In genomic region chr10:93220315-93221170, GRCh38 we compare ENCODE assay signal across 24 cellular contexts.
DNase-seq lines count a peak whose midpoint lies in the region; ATAC-seq, FAIRE-seq and TF ChIP-seq lines count a peak whose summit lies in the region.
"Had no signal": no experiment of that assay in that cellular context is flagged by ENCODE, and none has a peak within 500 bp of the region (broad histone marks: within the 10 kb centered on the region; RNA-seq: fewer than 3 reads in every experiment).

No MANE protein-coding gene starts in this region.

- peak overlapping the region; percentile 35 for H3K27ac Mint-ChIP-seq in endodermal cell
- H3K27ac Mint-ChIP-seq: B cell had no signal

- no peak for TF ChIP-seq RAD21 in SK-N-SH (IDR thresholded peaks at IDR 0.05; ENCODE audit: low read length)
- TF ChIP-seq RAD21 in liver (IDR thresholded peaks at IDR 0.05): peak in 1 of 2 donors; percentile 33

- H3K9me3 Mint-ChIP-seq in endodermal cell: peaks cover 16% of the 10 kb centered on the region

- no peaks in the 10 kb centered on the region for H3F3A ChIP-seq in SK-N-SH (replicated peaks; ENCODE audit: insufficient read depth)

- H2AFZ ChIP-seq in SK-N-SH (ENCODE audit: low read depth): no peak overlapping the region

- whole genome bisulfite sequencing in SK-N-SH (ENCODE audit: low lambda C conversion rate): 70% methylated on average over 33 of the region's 33 CpGs
- WGBS in endodermal cell (ENCODE audit: insufficient coverage in 1 of 2, insufficient read length in 1 of 2), 2 experiments: 93 to 94% methylated on average over 19 to 33 of the region's 33 CpGs
- WGBS in liver: 67% methylated on average over 33 of the region's 33 CpGs
- WGBS in small intestine, 3 donors: 68 to 74% (median 72%) methylated on average over 33 of the region's 33 CpGs

- TF ChIP-seq EP300 in SK-N-SH (IDR thresholded peaks at IDR 0.05; ENCODE audit: borderline replicate concordance in 1 of 2, low read depth in 1 of 2, low read length in 1 of 2): no peak

- H3K27me3 Mint-ChIP-seq in endodermal cell (ENCODE audit: insufficient read depth): no peaks in the 10 kb centered on the region

- H3K4me1 Mint-ChIP-seq in endodermal cell: peaks cover 29% of the 10 kb centered on the region
- H3K4me1 Mint-ChIP-seq: B cell had no signal

- H3K27ac ChIP-seq in SK-N-SH (ENCODE audit: low read depth in 2 of 2, low read length in 1 of 2) (no peak overlapping the region), endodermal cell (ENCODE audit: low read depth, low read length) (no peak overlapping the region), liver (ENCODE audit: low read depth in 1 of 2, low read length in 2 of 2) (peak overlapping the region in 1 of 2 donors; percentile 21), small intestine (ENCODE audit: low read depth in 1 of 2, low read length in 1 of 2) (no peak overlapping the region)
- H3K27ac ChIP-seq: HL-60 had no signal

- POLR2A ChIA-PET in SK-N-SH (lab: Yijun Ruan, JAX): no interaction called here

- H3K9me3 ChIP-seq in SK-N-SH: no peaks in the 10 kb centered on the region
- H3K9me3 ChIP-seq in endodermal cell (ENCODE audit: control insufficient read depth, low read length): peaks cover 10% of the 10 kb centered on the region
- no peaks in the 10 kb centered on the region for H3K9me3 ChIP-seq in liver (ENCODE audit: control insufficient read depth in 4 of 4, low read length in 3 of 4)
- H3K9me3 ChIP-seq in small intestine (ENCODE audit: control insufficient read depth, low read depth): no peaks in the 10 kb centered on the region

- H3K27me3 ChIP-seq in SK-N-SH (ENCODE audit: insufficient read depth) (no peaks in the 10 kb centered on the region), endodermal cell (ENCODE audit: control insufficient read depth, insufficient read depth, low read length, poor library complexity, severe bottlenecking) (no peaks in the 10 kb centered on the region), liver (ENCODE audit: control insufficient read depth in 4 of 4, insufficient read depth in 4 of 4, low read length in 3 of 4) (no peaks in the 10 kb centered on the region), small intestine (ENCODE audit: control insufficient read depth in 2 of 2, insufficient read depth in 2 of 2, low read length in 2 of 2) (no peaks in the 10 kb centered on the region)

- H3K4me3 Mint-ChIP-seq in endodermal cell: no peak overlapping the region
- H3K4me3 Mint-ChIP-seq: B cell had no signal

- H3K36me3 ChIP-seq in SK-N-SH (replicated peaks in 1 of 2; ENCODE audit: control insufficient read depth in 1 of 2, insufficient read depth in 2 of 2, low read length in 1 of 2) (no peaks in the 10 kb centered on the region), endodermal cell (ENCODE audit: control insufficient read depth, insufficient read depth, low read length) (no peaks in the 10 kb centered on the region), liver (ENCODE audit: control insufficient read depth in 4 of 4, insufficient read depth in 3 of 4, low read depth in 1 of 4, low read length in 3 of 4) (no peaks in the 10 kb centered on the region), small intestine (ENCODE audit: control insufficient read depth in 2 of 2, insufficient read depth in 2 of 2, low read length in 2 of 2) (no peaks in the 10 kb centered on the region)

- CTCF ChIA-PET in SK-N-SH (lab: Yijun Ruan, JAX): no interaction called here

- ATAC-seq in SK-N-SH treated with all-trans-retinoic acid at 6 μM for 48 hours (no peak), GM21367 (IDR thresholded peaks at IDR 0.05; ENCODE audit: unreplicated experiment) (no peak)

- H3K9ac ChIP-seq in SK-N-SH (no peak overlapping the region), endodermal cell (ENCODE audit: extremely low read depth, low read length, poor library complexity, severe bottlenecking) (no peak overlapping the region), liver (ENCODE audit: low read depth in 1 of 2, low read length in 2 of 2) (no peak overlapping the region)

- H3K4me1 ChIP-seq in SK-N-SH (ENCODE audit: control insufficient read depth in 1 of 2, insufficient read depth in 2 of 2, low read depth in 1 of 2, low read length in 1 of 2): no peaks in the 10 kb centered on the region; a peak in 1 of 4 replicates
- no peaks in the 10 kb centered on the region for H3K4me1 ChIP-seq in endodermal cell (ENCODE audit: control insufficient read depth, insufficient read depth, low read length)
- peaks cover 9 to 34% (median 20%) of the 10 kb centered on the region in 4 donors for H3K4me1 ChIP-seq in liver (ENCODE audit: control insufficient read depth in 4 of 4, insufficient read depth in 4 of 4, low read length in 3 of 4)
- no peaks in the 10 kb centered on the region for H3K4me1 ChIP-seq in small intestine (ENCODE audit: control insufficient read depth in 2 of 2, insufficient read depth in 1 of 2, low read depth in 1 of 2, low read length in 1 of 2)

- no peaks in the 10 kb centered on the region for H3K79me2 ChIP-seq in SK-N-SH (ENCODE audit: insufficient read depth)

- no peak overlapping the region for H3K4me2 ChIP-seq in SK-N-SH

- H4K20me1 ChIP-seq in SK-N-SH (ENCODE audit: insufficient read depth): no peaks in the 10 kb centered on the region

- H3K36me3 Mint-ChIP-seq in endodermal cell (ENCODE audit: low read depth): peaks cover 11% of the 10 kb centered on the region

- in situ Hi-C loops in G401 (cut with HindIII; ENCODE audit: low sequenced_read_pairs): no loop called here

- no peaks in the 10 kb centered on the region for H3K9me2 ChIP-seq in SK-N-SH

- DNase-seq in SK-N-SH: peak; percentile 19
- peak; percentile 72 for DNase-seq in endodermal cell
- DNase-seq in small intestine: peak; percentile 40
- DNase-seq in G401 (ENCODE audit: low spot score): no peak
- DNase-seq in COR-L47 (lab: John Stamatoyannopoulos, UW): no peak
- DNase-seq: EL, MM.1S, NCI-H1092, NCI-H1436 treated with DMSO at 0.1 percent for 48 hours, NCI-H2029 treated with DMSO at 0.1 percent for 48 hours, NCI-H2171 treated with DMSO at 0.1 percent for 48 hours, NCI-H446, NCI-H526 treated with DMSO at 0.1 percent for 48 hours, OCI-M1, RPMI8226, SIG-M5 had no signal

- H3K4me3 ChIP-seq in SK-N-SH (ENCODE audit: low read depth in 2 of 2, low read length in 1 of 2) (no peak overlapping the region), endodermal cell (ENCODE audit: low read length) (no peak overlapping the region), liver (ENCODE audit: low read depth in 1 of 3, low read length in 3 of 3) (no peak overlapping the region), small intestine (ENCODE audit: low read depth in 1 of 2, low read length in 2 of 2) (no peak overlapping the region)

- no peak for TF ChIP-seq CTCF in SK-N-SH (IDR thresholded peaks at IDR 0.05)
- peak; percentile 61 for TF ChIP-seq CTCF in endodermal cell (conservative IDR thresholded peaks at IDR 0.05)
- no peak for TF ChIP-seq CTCF in liver (IDR thresholded peaks at IDR 0.05; ENCODE audit: low read depth, low read length, missing input control)

- FAIRE-seq in small intestine (lab: Jason Lieb, UNC): no peak
- FAIRE-seq: GM12892, GM18507, H54 had no signal

TF ChIP-seq in SK-N-SH, 30 proteins besides CTCF, POLR2A, EP300 and RAD21 (continues in another document):
- no peak for TF ChIP-seq CHD2 (IDR thresholded peaks at IDR 0.05; ENCODE audit: low read length, partially characterized antibody)

TF ChIP-seq in SK-N-SH treated with all-trans-retinoic acid at 6 μM for 48 hours, 23 proteins besides CTCF, POLR2A, EP300 and RAD21 (continues in another document):
- TF ChIP-seq PATZ1 (CRISPR knock-in tag; IDR thresholded peaks at IDR 0.05; ENCODE audit: borderline replicate concordance) (no peak), OSR1 (CRISPR knock-in tag; IDR thresholded peaks at IDR 0.05) (no peak), ZFP3 (CRISPR knock-in tag; IDR thresholded peaks at IDR 0.05) (no peak), ZNF8 (CRISPR knock-in tag; IDR thresholded peaks at IDR 0.05) (no peak)

TF ChIP-seq in liver, 16 proteins besides CTCF, POLR2A, EP300 and RAD21:
- peak; percentile 83 for TF ChIP-seq NR2F2 (IDR thresholded peaks at IDR 0.05)
- no peak for TF ChIP-seq EGR1 (IDR thresholded peaks at IDR 0.05; ENCODE audit: low read depth in 2 of 2)
- peak; percentile 77 to 94 for TF ChIP-seq RXRA (IDR thresholded peaks at IDR 0.05)
- peak; percentile 40 to 73 for TF ChIP-seq HNF4A (conservative IDR thresholded peaks at IDR 0.05)
- TF ChIP-seq ZBTB33 (IDR thresholded peaks at IDR 0.05): no peak
- peak in 1 of 2 donors; percentile 13 for TF ChIP-seq GABPA (IDR thresholded peaks at IDR 0.05 in 1 of 2, conservative IDR thresholded peaks at IDR 0.05 in 1 of 2)
- no peak for TF ChIP-seq YY1 (IDR thresholded peaks at IDR 0.05)
- peak; percentile 35 for TF ChIP-seq HNF4G (IDR thresholded peaks at IDR 0.05)
- peak; percentile 83 for TF ChIP-seq SP1 (IDR thresholded peaks at IDR 0.05)
- peak in 1 of 2 donors; percentile 20 for TF ChIP-seq JUND (IDR thresholded peaks at IDR 0.05)

Comparison
In these comparisons a context has a peak if more than half of its experiments do, and no peak if none do; other contexts are left out.
1. DNase-seq: peak in SK-N-SH (single experiment), endodermal cell (single experiment) and small intestine (single experiment); none in G401 (single experiment) and COR-L47 (single experiment).